ENCODE assay signal across 11 cellular contexts in the genomic region with DNA sequence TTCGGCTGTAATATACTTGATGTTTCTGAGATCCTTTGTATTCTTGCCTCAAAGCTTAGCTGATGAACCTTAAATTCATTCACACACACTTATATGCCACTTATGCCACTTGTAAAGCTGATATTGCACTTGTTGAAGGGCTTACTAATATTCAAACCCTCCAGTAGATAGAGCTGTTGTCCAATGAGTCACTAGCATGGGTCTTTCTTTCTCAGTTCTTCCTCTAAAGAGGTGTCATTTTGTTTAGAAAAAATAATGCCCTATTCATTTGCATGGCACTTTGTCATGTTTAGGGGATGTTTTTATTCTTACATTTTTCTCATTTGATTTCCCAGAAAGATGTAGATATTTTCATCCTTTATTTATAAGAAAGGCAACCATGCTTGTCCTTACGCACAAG.
DNase-seq lines count a peak whose midpoint lies in the region; ATAC-seq and TF ChIP-seq lines count a peak whose summit lies in the region.
"Had no signal": no experiment of that assay in that cellular context is flagged by ENCODE, and none has a peak within 500 bp of the region (broad histone marks: within the 10 kb centered on the region; RNA-seq: fewer than 3 reads in every experiment).

No MANE protein-coding gene starts in this region.

- peak; percentile 47 for ATAC-seq in HG03342 (IDR thresholded peaks at IDR 0.05; ENCODE audit: unreplicated experiment)
- ATAC-seq in HG02840 (IDR thresholded peaks at IDR 0.05; ENCODE audit: low FRiP score, unreplicated experiment), result no peak
- ATAC-seq: gastrocnemius medialis had no signal

- DNase-seq in GM10266 (ENCODE audit: extremely low spot score) (no peak), choroid plexus epithelial cell (ENCODE audit: low read depth) (peak; percentile 43), COLO668 (lab: John Stamatoyannopoulos, UW; ENCODE audit: unreplicated experiment) (no peak), GF-D8 (lab: John Stamatoyannopoulos, UW) (no peak), NCI-H226 (no peak)
- DNase-seq: gastrocnemius medialis; occipital lobe; stimulated activated naive CD4-positive, alpha-beta T cell had no signal

- no peak overlapping the region for H3K4me3 ChIP-seq in choroid plexus epithelial cell (ENCODE audit: low read depth, low read length)
- H3K4me3 ChIP-seq: gastrocnemius medialis had no signal

- H3K27ac ChIP-seq in 22Rv1, result peak overlapping the region; percentile 96
- H3K27ac ChIP-seq: gastrocnemius medialis had no signal

- TF ChIP-seq CTCF in 22Rv1 (IDR thresholded peaks at IDR 0.05) (peak; percentile 70), GM10266 (IDR thresholded peaks at IDR 0.05; ENCODE audit: control insufficient read depth, insufficient read depth, low read depth, missing control alignments) (peak; percentile 14), choroid plexus epithelial cell (conservative IDR thresholded peaks at IDR 0.05; ENCODE audit: low read depth, low read length) (no peak)
